8 cellular contexts compared by ENCODE assay signal in genomic region chr12:108854453-108855283, GRCh38. TPM values are rescaled to one million over a fixed set of nuclear protein-coding genes. Genes with fewer than 3 reads are reported as not detected.
A peak's percentile ranks its signal among the peaks of the same experiment; 100 is the strongest.
DNase-seq lines count a peak whose midpoint lies in the region; ATAC-seq and TF ChIP-seq lines count a peak whose summit lies in the region.

No MANE protein-coding gene starts in this region.

- H3K9me3 ChIP-seq in IMR-90 (ENCODE audit: control insufficient read depth, insufficient read depth, low read length), result peaks cover 2% of the 10 kb centered on the region; the same call in 1 of the 2 replicates
- H3K9me3 ChIP-seq in mammary epithelial cell (replicated peaks; ENCODE audit: insufficient read depth, low read length), result no peaks in the 10 kb centered on the region
- H3K9me3 ChIP-seq in aorta (ENCODE audit: control insufficient read depth, low read length), result no peaks in the 10 kb centered on the region

- H2BK15ac ChIP-seq in IMR-90 (ENCODE audit: low read depth, low read length), result peak overlapping the region; percentile 71; the same call in 2 of the 3 replicates

- H3K9ac ChIP-seq in IMR-90 (ENCODE audit: low read depth, low read length), result peak overlapping the region; percentile 18
- H3K9ac ChIP-seq in mammary epithelial cell (ENCODE audit: insufficient read depth, low read length), result peak overlapping the region; percentile 81

- peak overlapping the region; percentile 90 for H3K23ac ChIP-seq in IMR-90 (ENCODE audit: low read depth, low read length)

- no peak overlapping the region for H2AFZ ChIP-seq in IMR-90 (replicated peaks; ENCODE audit: low read length, poor library complexity)
- H2AFZ ChIP-seq in mammary epithelial cell (ENCODE audit: low read depth, low read length), result no peak overlapping the region

- TF ChIP-seq POLR2A in IMR-90 (IDR thresholded peaks at IDR 0.05; ENCODE audit: low read depth, low read length), result peak; percentile 77; the same call in 1 of the 2 replicates

- peak overlapping the region; percentile 43 for H4K5ac ChIP-seq in IMR-90 (ENCODE audit: low read depth, low read length)

- peak overlapping the region; percentile 93 for H3K4ac ChIP-seq in IMR-90 (ENCODE audit: low read depth, low read length)

- H4K8ac ChIP-seq in IMR-90 (ENCODE audit: low read depth in 2 of 2, low read length in 2 of 2), result peak overlapping the region; percentile 91 to 99

- H3K36me3 ChIP-seq in IMR-90 (ENCODE audit: control insufficient read depth, insufficient read depth, low read length) (peaks cover 9% of the 10 kb centered on the region), mammary epithelial cell (ENCODE audit: insufficient read depth, low read length) (peaks cover 17% of the 10 kb centered on the region), aorta (ENCODE audit: control insufficient read depth in 1 of 2, insufficient read depth in 2 of 2, low read length in 1 of 2) (no peaks in the 10 kb centered on the region)

- CTCF ChIA-PET in IMR-90 (lab: Yijun Ruan, JAX) (no interaction called here), mammary epithelial cell (lab: Charles Lee; ENCODE audit: low non-redundant PET) (no interaction called here)

- TF ChIP-seq RAD21 in IMR-90 (IDR thresholded peaks at IDR 0.05; ENCODE audit: low read length), result no peak

- peaks cover 9 to 30% of the 10 kb centered on the region in 2 experiments; a peak in 3 of 4 replicates for H3K79me1 ChIP-seq in IMR-90 (ENCODE audit: low read depth in 1 of 2, low read length in 2 of 2)

- peak overlapping the region; percentile 100 for H2BK5ac ChIP-seq in IMR-90 (ENCODE audit: low read depth, low read length, poor library complexity, severe bottlenecking)

- BruUV-seq in IMR-90 (replicated peaks; lab: Mats Ljungman, UMichigan), result no TSS peak
- TSS peak; percentile 82 for BruUV-seq in mammary epithelial cell (replicated peaks; lab: Mats Ljungman, UMichigan)

- H3K18ac ChIP-seq in IMR-90 (ENCODE audit: low read depth, low read length), result peak overlapping the region; percentile 70

- H3K4me3 ChIP-seq in IMR-90 (ENCODE audit: insufficient read depth, low read depth, low read length), result peak overlapping the region; percentile 4; the same call in 1 of the 2 replicates
- H3K4me3 ChIP-seq in mammary epithelial cell (replicated peaks in 1 of 3; ENCODE audit: insufficient read depth in 1 of 3, low read depth in 2 of 3, low read length in 3 of 3), result no peak overlapping the region
- H3K4me3 ChIP-seq in aorta (ENCODE audit: low read length in 2 of 2), result no peak overlapping the region

- H3K4me3 Mint-ChIP-seq in CD14-positive monocyte (peak overlapping the region; percentile 79 to 100), memory B cell (no peak overlapping the region)

- peak overlapping the region; percentile 92 for H2BK120ac ChIP-seq in IMR-90 (ENCODE audit: low read depth, low read length)

- POLR2A ChIA-PET in IMR-90 (lab: Charles Lee; ENCODE audit: unreplicated experiment), result no interaction called here

- peaks cover 43 to 49% of the 10 kb centered on the region in 2 donors for H3K36me3 Mint-ChIP-seq in CD14-positive monocyte
- H3K36me3 Mint-ChIP-seq in memory B cell, result no peaks in the 10 kb centered on the region

- H3K27me3 Mint-ChIP-seq in CD14-positive monocyte (ENCODE audit: low read depth in 3 of 3), result peaks cover 0 to 2% (median 0%) of the 10 kb centered on the region in 3 donors
- peaks cover 2% of the 10 kb centered on the region for H3K27me3 Mint-ChIP-seq in memory B cell

- H3K27ac ChIP-seq in IMR-90 (ENCODE audit: insufficient read depth, low read length), result peak overlapping the region; percentile 87
- peak overlapping the region; percentile 97 for H3K27ac ChIP-seq in mammary epithelial cell (ENCODE audit: insufficient read depth, low read depth, low read length)
- peak overlapping the region; percentile 83 to 99 for H3K27ac ChIP-seq in aorta (ENCODE audit: low read depth in 1 of 2, low read length in 2 of 2)

- in situ Hi-C loops in IMR-90 (cut with MboI; ENCODE audit: low sequenced_read_pairs), result loop anchor here (5.0 to 10.0 kb wide), 2 partner anchors 47 to 130 kb away; no protein-coding TSS in a partner anchor
- in situ Hi-C loops in mammary epithelial cell (cut with MboI; ENCODE audit: low sequenced_read_pairs in 2 of 2), result no loop called here

- WGBS in IMR-90 (ENCODE audit: extremely low coverage in 2 of 2, insufficient read length in 1 of 2), 2 experiments, result 2% methylated on average over 6 of the region's 13 CpGs; no CpG with 5 or more reads in 1 of the 2 experiments
- WGBS in mammary epithelial cell (ENCODE audit: low coverage, missing lambda C conversion rate), result 30% methylated on average over 9 of the region's 13 CpGs
- 17 to 22% methylated on average over 13 of the region's 13 CpGs for WGBS in aorta, 2 donors

- H3K4me1 Mint-ChIP-seq in CD14-positive monocyte, result peaks cover 67% of the 10 kb centered on the region
- peaks cover 35% of the 10 kb centered on the region for H3K4me1 Mint-ChIP-seq in memory B cell

- H3K4me1 ChIP-seq in IMR-90 (ENCODE audit: control insufficient read depth, insufficient read depth, low read length) (peaks cover 30% of the 10 kb centered on the region), mammary epithelial cell (ENCODE audit: insufficient read depth, low read length) (peaks cover 28% of the 10 kb centered on the region), aorta (ENCODE audit: control insufficient read depth in 1 of 2, insufficient read depth in 2 of 2, low read length in 2 of 2) (peaks cover 0 to 3% of the 10 kb centered on the region in 2 donors)

- H3K56ac ChIP-seq in IMR-90 (ENCODE audit: extremely low read depth, insufficient read depth, low read length), result peak overlapping the region; percentile 71

- intact Hi-C loops in CD14-positive monocyte (cut with micrococcal nuclease) (loop anchor here (1.0 to 10.0 kb wide), 7 partner anchors 32 to 993 kb away; partner anchors contain the start of genes ALKBH2 (in 1 of the 2), CORO1C (in 1 of the 2), ISCU (in 1 of the 2) and SART3 (in 1 of the 2)), IMR-90 (cut with micrococcal nuclease) (loop anchor here (1.0 to 10.0 kb wide), 7 partner anchors 16 to 292 kb away; partner anchors contain the start of genes ALKBH2, ISCU and UNG), mammary epithelial cell (cut with micrococcal nuclease) (loop anchor here (1.0 to 10.0 kb wide), 7 partner anchors 16 to 240 kb away; partner anchors contain the start of genes ALKBH2 and UNG), aorta (cut with DNase I) (loop anchor here (1.0 to 10.0 kb wide), 9 partner anchors 15 to 290 kb away; partner anchors contain the start of genes CORO1C (in 2 of the 2), ISCU (in 1 of the 2) and SART3 (in 1 of the 2))

- peaks cover 73% of the 10 kb centered on the region for H3K79me2 ChIP-seq in mammary epithelial cell (ENCODE audit: insufficient read depth, low read length)

- peak; percentile 7 for ATAC-seq in IMR-90 (ENCODE audit: low read depth)
- ATAC-seq in memory B cell (ENCODE audit: low read depth), result no peak
- peak; percentile 75 for ATAC-seq in aorta (ENCODE audit: low FRiP score)
- no peak for ATAC-seq in GM19035 (IDR thresholded peaks at IDR 0.05; ENCODE audit: unreplicated experiment)

- peak overlapping the region; percentile 93 for H2AK5ac ChIP-seq in IMR-90 (ENCODE audit: low read depth, low read length)

- H4K91ac ChIP-seq in IMR-90 (ENCODE audit: insufficient read depth, low read depth, low read length), result peak overlapping the region; percentile 92

- no peaks in the 10 kb centered on the region for H3K9me3 Mint-ChIP-seq in CD14-positive monocyte
- H3K9me3 Mint-ChIP-seq in memory B cell, result peaks cover 2% of the 10 kb centered on the region

- H3K27ac Mint-ChIP-seq in CD14-positive monocyte, result peak overlapping the region; percentile 95 to 99 (median 98)
- H3K27ac Mint-ChIP-seq in memory B cell, result peak overlapping the region; percentile 18

- H3K27me3 ChIP-seq in IMR-90 (ENCODE audit: control insufficient read depth, insufficient read depth, low read length) (no peaks in the 10 kb centered on the region), mammary epithelial cell (ENCODE audit: insufficient read depth, low read length) (no peaks in the 10 kb centered on the region), aorta (ENCODE audit: control insufficient read depth in 1 of 2, insufficient read depth in 2 of 2, low read length in 1 of 2) (no peaks in the 10 kb centered on the region)

- no peak for TF ChIP-seq CTCF in CD14-positive monocyte (IDR thresholded peaks at IDR 0.05)
- TF ChIP-seq CTCF in IMR-90 (conservative IDR thresholded peaks at IDR 0.05; ENCODE audit: low read depth, low read length), result no peak
- no peak for TF ChIP-seq CTCF in mammary epithelial cell (conservative IDR thresholded peaks at IDR 0.05 in 1 of 2, IDR thresholded peaks at IDR 0.05 in 1 of 2; ENCODE audit: extremely low read depth in 1 of 2, insufficient read depth in 1 of 2, low read depth in 1 of 2, low read length in 2 of 2)

- H4K20me1 ChIP-seq in IMR-90 (ENCODE audit: insufficient read depth, low read length), result peaks cover 30% of the 10 kb centered on the region
- H4K20me1 ChIP-seq in mammary epithelial cell (ENCODE audit: insufficient read depth, low read length), result no peaks in the 10 kb centered on the region

- DNase-seq in CD14-positive monocyte (ENCODE audit: low spot score), result peak; percentile 79
- peak; percentile 100 for DNase-seq in IMR-90
- peak; percentile 99 for DNase-seq in mammary epithelial cell
- DNase-seq in memory B cell (ENCODE audit: low spot score in 2 of 2), result no peak
- DNase-seq in aorta, result peak; percentile 71 to 85
- no peak for DNase-seq in NCI-H524 treated with DMSO at 0.1 percent for 48 hours (lab: John Stamatoyannopoulos, UW)
- DNase-seq in NK-92 (lab: John Stamatoyannopoulos, UW; ENCODE audit: unreplicated experiment), result no peak

- H2BK20ac ChIP-seq in IMR-90 (ENCODE audit: low read depth, low read length), result peak overlapping the region; percentile 90

- H3K14ac ChIP-seq in IMR-90 (replicated peaks; ENCODE audit: low read depth, low read length), result peak overlapping the region; percentile 91

- H2AK9ac ChIP-seq in IMR-90 (replicated peaks; ENCODE audit: low read depth, low read length, poor library complexity), result peak overlapping the region; percentile 13

- H3K4me2 ChIP-seq in IMR-90 (ENCODE audit: low read depth, low read length) (peak overlapping the region; percentile 29), mammary epithelial cell (ENCODE audit: insufficient read depth, low read depth, low read length) (peak overlapping the region; percentile 67)

- dilution Hi-C loops in IMR-90 (cut with HindIII; ENCODE audit: low sequenced_read_pairs, unreplicated experiment), result no loop called here
- dilution Hi-C loops in mammary epithelial cell (cut with HindIII; ENCODE audit: low sequenced_read_pairs), result no loop called here

- H3K9me1 ChIP-seq in IMR-90 (ENCODE audit: insufficient read depth, low read length), result no peaks in the 10 kb centered on the region

RNA-seq across cellular contexts. Expression of gene SSH1, which starts 2.7 kb away (rescaled TPM):
- polyA plus RNA-seq in CD14-positive monocyte (1 to 10 TPM; 5.2 to 8.7 TPM), IMR-90 (2012; rRNA removed) (37.2 and 40.8 TPM in 2 replicates), mammary epithelial cell (20.8 TPM), aorta (10 to 100 TPM in 1 of 2 donors, 1 to 10 TPM in 1; 5.3 to 10.0 TPM)
- total RNA-seq in IMR-90 (2012; rRNA removed) (16.7 and 17.6 TPM in 2 replicates), mammary epithelial cell (10 to 100 TPM; 29.3 to 88.6 TPM), aorta (10 to 100 TPM; 60.4 to 61.6 TPM)
- 14.1 and 19.4 TPM in 2 replicates for polyA plus RNA-seq in IMR-90 (2012; cell fraction: cytosol; rRNA removed)
- 68.2 and 83.5 TPM in 2 replicates for polyA plus RNA-seq in IMR-90 (2012; cell fraction: nucleus; rRNA removed; ENCODE audit: low replicate concordance)
- polyA minus RNA-seq in mammary epithelial cell, result 43.7 TPM

RNA-seq across cellular contexts. Expression of gene DAO, which starts 25.2 kb away (rescaled TPM):
- polyA plus RNA-seq in CD14-positive monocyte (not detected), IMR-90 (2012; rRNA removed) (not detected in 2 replicates), mammary epithelial cell (not detected), aorta (not detected)
- total RNA-seq in IMR-90 (2012; rRNA removed) (not detected in 2 replicates), mammary epithelial cell (not detected), aorta (not detected)
- not detected in 2 replicates for polyA plus RNA-seq in IMR-90 (2012; cell fraction: cytosol; rRNA removed)
- polyA plus RNA-seq in IMR-90 (2012; cell fraction: nucleus; rRNA removed; ENCODE audit: low replicate concordance), result 0.11 TPM in 1 of 2 replicates, not detected in the other
- polyA minus RNA-seq in mammary epithelial cell, result not detected

Comparison
In these comparisons a context has a peak if more than half of its experiments do, and no peak if none do; other contexts are left out.
1. DNase-seq: peak in CD14-positive monocyte (single experiment), IMR-90 (single experiment), mammary epithelial cell (single experiment) and aorta (2 of 2); none in memory B cell (0 of 2), NCI-H524 treated with DMSO at 0.1 percent for 48 hours (single experiment) and NK-92 (single experiment).
2. ATAC-seq: peak in IMR-90 (single experiment) and aorta (single experiment); none in memory B cell (single experiment) and GM19035 (single experiment).
3. Peak in every context shown above with its lines, with median percentiles within 50 percentile points of each other: H3K27ac ChIP-seq.